In genomic region chr17:78494961-78495330, GRCh38 we compare ENCODE assay signal across 22 cellular contexts.
"Had no signal": no experiment of that assay in that cellular context is flagged by ENCODE, and none has a peak within 500 bp of the region (broad histone marks: within the 10 kb centered on the region; RNA-seq: fewer than 3 reads in every experiment).

No MANE protein-coding gene starts in this region.

- FAIRE-seq: HTR-8/SVneo, K562, RCC 7860 had no signal

- H3K9ac ChIP-seq: KMS-11, SK-N-SH had no signal

- H3K36me3 Mint-ChIP-seq: IgD-negative memory B cell had no signal

- H3K27ac ChIP-seq: HL-60, KMS-11, RWPE1 had no signal

- H3K9me3 Mint-ChIP-seq: IgD-negative memory B cell had no signal

- H3K4me2 ChIP-seq: KMS-11, SK-N-SH had no signal

- H3K4me1 Mint-ChIP-seq: IgD-negative memory B cell had no signal

- H3K9me3 ChIP-seq: SK-N-SH had no signal

- DNase-seq: Kasumi-1, MM.1S, NCI-H1092 treated with DMSO at 0.1 percent for 48 hours, NCI-H1417, NCI-H1436 treated with DMSO at 0.1 percent for 48 hours, NCI-H1694, NCI-H187 treated with DMSO at 0.1 percent for 48 hours, NCI-H2029 treated with DMSO at 0.1 percent for 48 hours, NCI-H2227 treated with DMSO at 0.1 percent for 48 hours, NCI-H524, NCI-H526 treated with DMSO at 0.1 percent for 48 hours, NCI-H748 treated with DMSO at 0.1 percent for 48 hours, SHP77, SK-N-SH, SW 1271 had no signal

- H3K4me3 ChIP-seq: K562 had no signal

- H3K4me3 Mint-ChIP-seq: IgD-negative memory B cell had no signal
